In the genomic region with DNA sequence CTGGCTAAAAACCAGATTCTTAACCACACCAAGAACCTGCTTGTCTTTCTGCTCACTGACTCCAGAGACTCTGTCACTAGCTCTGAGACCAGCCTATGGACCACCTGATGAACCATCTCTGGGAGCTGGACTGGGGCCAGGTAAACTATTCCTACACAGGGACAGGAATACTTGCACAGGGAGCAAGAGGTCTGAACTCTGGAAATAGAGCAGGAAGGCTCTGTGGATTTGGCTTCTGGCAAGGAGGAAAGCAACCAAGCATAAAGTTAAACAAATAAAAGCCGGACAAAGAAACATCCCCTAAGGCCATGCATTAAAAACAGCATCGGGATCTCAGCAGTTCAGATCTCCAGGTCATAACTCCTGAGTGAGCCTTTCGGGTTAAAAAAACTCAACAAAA, we compare ENCODE assay signal across 27 cellular contexts. TPM values are rescaled to one million over a fixed set of nuclear protein-coding genes. Genes with fewer than 3 reads are reported as not detected.
DNase-seq lines count a peak whose midpoint lies in the region; ATAC-seq, FAIRE-seq and TF ChIP-seq lines count a peak whose summit lies in the region.
"Had no signal": no experiment of that assay in that cellular context is flagged by ENCODE, and none has a peak within 500 bp of the region (broad histone marks: within the 10 kb centered on the region; RNA-seq: fewer than 3 reads in every experiment).

No MANE protein-coding gene starts in this region.

- H3K27ac ChIP-seq in IMR-90 (ENCODE audit: insufficient read depth, low read length) (no peak overlapping the region), Panc1 (ENCODE audit: low read length) (peak overlapping the region; percentile 75), endothelial cell of umbilical vein (ENCODE audit: insufficient read depth, low read depth, low read length) (no peak overlapping the region)
- H3K27ac ChIP-seq: SJSA1, skin epidermis had no signal

- peaks cover 24% of the 10 kb centered on the region for H3K4me1 ChIP-seq in IMR-90 (ENCODE audit: control insufficient read depth, insufficient read depth, low read length)
- H3K4me1 ChIP-seq in Panc1 (ENCODE audit: control insufficient read depth, insufficient read depth, low read length) = peaks cover 42% of the 10 kb centered on the region
- peaks cover 4% of the 10 kb centered on the region for H3K4me1 ChIP-seq in endothelial cell of umbilical vein (ENCODE audit: control insufficient read depth, extremely low read depth, insufficient read depth, low read length)

- TF ChIP-seq CTCF in IMR-90 (conservative IDR thresholded peaks at IDR 0.05; ENCODE audit: low read depth, low read length) (no peak), Panc1 (IDR thresholded peaks at IDR 0.05) (no peak), endothelial cell of umbilical vein (IDR thresholded peaks at IDR 0.05; ENCODE audit: extremely low read depth in 1 of 2, insufficient read depth in 1 of 2, low read depth in 1 of 2, low read length in 2 of 2) (no peak)

- H3K4me2 ChIP-seq in IMR-90 (ENCODE audit: low read depth, low read length) (no peak overlapping the region), endothelial cell of umbilical vein (ENCODE audit: insufficient read depth, low read length) (no peak overlapping the region)

- peak overlapping the region in 1 of 2 experiments; percentile 43; a peak in 1 of 4 replicates for H4K8ac ChIP-seq in IMR-90 (ENCODE audit: low read depth in 2 of 2, low read length in 2 of 2)

- no peak overlapping the region for H3K9ac ChIP-seq in IMR-90 (ENCODE audit: low read depth, low read length)
- H3K9ac ChIP-seq in endothelial cell of umbilical vein (replicated peaks; ENCODE audit: extremely low read depth, insufficient read depth, low read length) = no peak overlapping the region

- H3K79me2 ChIP-seq in endothelial cell of umbilical vein (ENCODE audit: control insufficient read depth, insufficient read depth, low read length) = peaks cover under 1% of the 10 kb centered on the region

- 0 out of 2 replicates have a peak overlapping the region, but pooled peaks have one; percentile 16 for H3K23ac ChIP-seq in IMR-90 (ENCODE audit: low read depth, low read length)

- no TSS peak for BruUV-seq in IMR-90 (replicated peaks; lab: Mats Ljungman, UMichigan)
- no TSS peak for BruUV-seq in Panc1 (replicated peaks; lab: Mats Ljungman, UMichigan)
- no TSS peak for BruUV-seq in endothelial cell of umbilical vein (replicated peaks; lab: Mats Ljungman, UMichigan)

- CTCF ChIA-PET in IMR-90 (lab: Yijun Ruan, JAX) = interaction anchor here (0.5 kb wide), 1 partner anchor 8 kb away, joined by 4 read pairs; no protein-coding TSS in a partner anchor
- CTCF ChIA-PET in Panc1 (lab: Charles Lee) = no interaction called here
- CTCF ChIA-PET in endothelial cell of umbilical vein (lab: Charles Lee) = interaction anchor here (2.0 kb wide), 1 partner anchor 31 kb away, joined by 4 read pairs; no protein-coding TSS in a partner anchor

- peak overlapping the region; percentile 9; the same call in 1 of the 2 replicates for H4K91ac ChIP-seq in IMR-90 (ENCODE audit: insufficient read depth, low read depth, low read length)

- H3K9me3 ChIP-seq in IMR-90 (ENCODE audit: control insufficient read depth, insufficient read depth, low read length) (no peaks in the 10 kb centered on the region), Panc1 (ENCODE audit: control insufficient read depth, insufficient read depth, low read depth, low read length) (no peaks in the 10 kb centered on the region), endothelial cell of umbilical vein (replicated peaks; ENCODE audit: control insufficient read depth, insufficient read depth, low read length) (no peaks in the 10 kb centered on the region)
- H3K9me3 ChIP-seq: HAP-1, SJSA1, tibial artery had no signal

- H3K36me3 ChIP-seq in IMR-90 (ENCODE audit: control insufficient read depth, insufficient read depth, low read length) (no peaks in the 10 kb centered on the region), Panc1 (ENCODE audit: control insufficient read depth, insufficient read depth, low read length) (no peaks in the 10 kb centered on the region), endothelial cell of umbilical vein (ENCODE audit: control insufficient read depth in 2 of 2, extremely low read depth in 1 of 2, insufficient read depth in 2 of 2, low read length in 2 of 2) (no peaks in the 10 kb centered on the region)
- H3K36me3 ChIP-seq: HAP-1, SJSA1, tibial artery had no signal

- H3K27me3 ChIP-seq in IMR-90 (ENCODE audit: control insufficient read depth, insufficient read depth, low read length) = no peaks in the 10 kb centered on the region
- H3K27me3 ChIP-seq in Panc1 (ENCODE audit: control insufficient read depth, insufficient read depth, low read length) = no peaks in the 10 kb centered on the region
- H3K27me3 ChIP-seq in endothelial cell of umbilical vein (ENCODE audit: control insufficient read depth in 2 of 2, insufficient read depth in 2 of 2, low read length in 2 of 2) = no peaks in the 10 kb centered on the region
- H3K27me3 ChIP-seq: dorsolateral prefrontal cortex, SJSA1, tibial artery had no signal

- intact Hi-C loops in IMR-90 (cut with micrococcal nuclease) (no loop called here), Panc1 (cut with micrococcal nuclease; ENCODE audit: unreplicated experiment) (no loop called here), endothelial cell of umbilical vein (cut with micrococcal nuclease) (no loop called here)

- no peak for FAIRE-seq in endothelial cell of umbilical vein (lab: Jason Lieb, UNC)
- FAIRE-seq: frontal cortex, kidney had no signal

- H3K4me3 ChIP-seq in IMR-90 (ENCODE audit: insufficient read depth, low read depth, low read length) = no peak overlapping the region
- no peak overlapping the region for H3K4me3 ChIP-seq in Panc1 (ENCODE audit: low read depth in 2 of 2, low read length in 2 of 2)
- no peak overlapping the region for H3K4me3 ChIP-seq in endothelial cell of umbilical vein (replicated peaks in 1 of 3; ENCODE audit: insufficient read depth in 1 of 3, low read depth in 1 of 3, low read length in 3 of 3)
- H3K4me3 ChIP-seq: dorsolateral prefrontal cortex, HAP-1, SJSA1, skin epidermis, tibial artery had no signal

- no peak overlapping the region; the same call in 2 of the 3 replicates for H2BK15ac ChIP-seq in IMR-90 (ENCODE audit: low read depth, low read length)

- H4K20me1 ChIP-seq in IMR-90 (ENCODE audit: insufficient read depth, low read length) = no peaks in the 10 kb centered on the region
- H4K20me1 ChIP-seq in endothelial cell of umbilical vein (replicated peaks; ENCODE audit: control insufficient read depth, extremely low read depth, insufficient read depth, low read length) = no peaks in the 10 kb centered on the region

- peaks cover 17% of the 10 kb centered on the region for H3K9me1 ChIP-seq in IMR-90 (ENCODE audit: insufficient read depth, low read length)
- no peaks in the 10 kb centered on the region for H3K9me1 ChIP-seq in endothelial cell of umbilical vein (replicated peaks; ENCODE audit: control insufficient read depth, extremely low read depth, insufficient read depth, low read length)

- H2AK5ac ChIP-seq in IMR-90 (ENCODE audit: low read depth, low read length) = 0 out of 2 replicates have a peak overlapping the region, but pooled peaks have one; percentile 35

- no peak overlapping the region for H2BK5ac ChIP-seq in IMR-90 (ENCODE audit: low read depth, low read length, poor library complexity, severe bottlenecking)

- no peak overlapping the region for H2AK9ac ChIP-seq in IMR-90 (replicated peaks; ENCODE audit: low read depth, low read length, poor library complexity)

- H3K4ac ChIP-seq in IMR-90 (ENCODE audit: low read depth, low read length) = peak overlapping the region; percentile 1; the same call in 1 of the 2 replicates

- no peak for TF ChIP-seq RAD21 in IMR-90 (IDR thresholded peaks at IDR 0.05; ENCODE audit: low read length)

- DNase-seq in IMR-90 (no peak), Panc1 (ENCODE audit: low read depth, low spot score) (no peak), endothelial cell of umbilical vein (ENCODE audit: low read depth, low spot score) (peak; percentile 57), renal cortical epithelial cell (ENCODE audit: low read depth) (peak; percentile 92), T1000 (lab: John Stamatoyannopoulos, UW) (no peak)
- DNase-seq: activated B cell treated with CpG ODN at 0.5 μM for 24 hours; activated CD4-positive, alpha-beta memory T cell treated with anti-CD3 and anti-CD28 coated beads for 36 hours; activated gamma-delta T cell; COR-L47; dorsolateral prefrontal cortex; EL; erythroblast; kidney; naive B cell; NCI-H1105 treated with DMSO at 0.1 percent for 48 hours; NCI-H2171; NCI-H748 treated with DMSO at 0.1 percent for 48 hours; stimulated activated CD4-positive, alpha-beta T cell treated with anti-CD3 and anti-CD28 coated beads, Interleukin-2, amount 100 ng/mL, for 24 hours; stimulated activated naive CD4-positive, alpha-beta T cell treated with Interleukin-2 at 50 U/mL for 16 hours; T-helper 17 cell had no signal

- H4K5ac ChIP-seq in IMR-90 (ENCODE audit: low read depth, low read length) = no peak overlapping the region

- H3K79me1 ChIP-seq in IMR-90 (ENCODE audit: low read depth in 1 of 2, low read length in 2 of 2) = peaks cover 8 to 34% of the 10 kb centered on the region in 2 experiments; a peak in 3 of 4 replicates

- dilution Hi-C loops in IMR-90 (cut with HindIII; ENCODE audit: low sequenced_read_pairs, unreplicated experiment) = no loop called here
- dilution Hi-C loops in endothelial cell of umbilical vein (cut with MboI; ENCODE audit: extremely low pct_ligation_motif_present, low sequenced_read_pairs) = no loop called here

- no peak overlapping the region for H3K18ac ChIP-seq in IMR-90 (ENCODE audit: low read depth, low read length)

- no CpG with 5 or more reads among the region's 3 CpGs for WGBS in IMR-90 (ENCODE audit: extremely low coverage in 2 of 2, insufficient read length in 1 of 2), 2 experiments

- peak overlapping the region; percentile 35 for H2BK120ac ChIP-seq in IMR-90 (ENCODE audit: low read depth, low read length)

- no peak overlapping the region for H3K56ac ChIP-seq in IMR-90 (ENCODE audit: extremely low read depth, insufficient read depth, low read length)

- ATAC-seq in IMR-90 (ENCODE audit: low read depth) (no peak), Panc1 (peak; percentile 78), HG03442 (IDR thresholded peaks at IDR 0.05; ENCODE audit: unreplicated experiment) (no peak), HG03108 (IDR thresholded peaks at IDR 0.05; ENCODE audit: unreplicated experiment) (no peak)
- ATAC-seq: T-helper 17 cell had no signal

- TF ChIP-seq POLR2A in IMR-90 (IDR thresholded peaks at IDR 0.05; ENCODE audit: low read depth, low read length) = no peak
- TF ChIP-seq POLR2A in endothelial cell of umbilical vein (IDR thresholded peaks at IDR 0.05; ENCODE audit: low read depth, low read length) = no peak

- POLR2A ChIA-PET in IMR-90 (lab: Charles Lee; ENCODE audit: unreplicated experiment) (no interaction called here), Panc1 (lab: Charles Lee) (no interaction called here), endothelial cell of umbilical vein (lab: Charles Lee) (no interaction called here)

- H3K14ac ChIP-seq in IMR-90 (replicated peaks; ENCODE audit: low read depth, low read length) = peak overlapping the region; percentile 46; the same call in 1 of the 2 replicates

- in situ Hi-C loops in IMR-90 (cut with MboI; ENCODE audit: low sequenced_read_pairs) = no loop called here
- in situ Hi-C loops in Panc1 (cut with HindIII; ENCODE audit: low pct_unique_long_range_greater_than_20kb, low sequenced_read_pairs) = no loop called here

- H2BK20ac ChIP-seq in IMR-90 (ENCODE audit: low read depth, low read length) = peak overlapping the region; percentile 57; the same call in 1 of the 2 replicates

- H2AFZ ChIP-seq in IMR-90 (replicated peaks; ENCODE audit: low read length, poor library complexity) (no peak overlapping the region), endothelial cell of umbilical vein (ENCODE audit: low read depth, low read length) (no peak overlapping the region)

RNA-seq across cellular contexts. Expression of a gene that starts 5.6 kb away (rescaled TPM):
- 1,186 and 1,450 TPM in 2 replicates for total RNA-seq in IMR-90 (2012; rRNA removed)
- polyA plus RNA-seq in IMR-90 (2012; rRNA removed) = 4,692 and 5,281 TPM in 2 replicates
- polyA plus RNA-seq in IMR-90 (2012; cell fraction: cytosol; rRNA removed) = 1,755 and 1,772 TPM in 2 replicates
- polyA plus RNA-seq in IMR-90 (2012; cell fraction: nucleus; rRNA removed; ENCODE audit: low replicate concordance) = 949 and 1,641 TPM in 2 replicates
- 228 TPM for total RNA-seq in Panc1 (2021; ENCODE audit: unreplicated experiment)
- polyA plus RNA-seq in Panc1 (2012; ENCODE audit: insufficient read length) = 986 TPM
- 3,114 and 3,174 TPM in 2 replicates for total RNA-seq in endothelial cell of umbilical vein
- polyA plus RNA-seq in endothelial cell of umbilical vein = 2,962 and 4,504 TPM in 2 replicates
- polyA plus RNA-seq in endothelial cell of umbilical vein (2011; cell fraction: cytosol; rRNA removed) = 4,210 and 4,435 TPM in 2 replicates
- 2,027 and 2,207 TPM in 2 replicates for polyA plus RNA-seq in endothelial cell of umbilical vein (2011; cell fraction: nucleus; rRNA removed)
- 2,846 and 4,039 TPM in 2 replicates for polyA plus RNA-seq in endothelial cell of umbilical vein (2012)
- polyA minus RNA-seq in endothelial cell of umbilical vein = 3,279 and 4,325 TPM in 2 replicates
- not detected for polyA minus RNA-seq in endothelial cell of umbilical vein (2011; cell fraction: cytosol; rRNA and poly(A)+ RNA removed)
- polyA minus RNA-seq in endothelial cell of umbilical vein (2011; cell fraction: nucleus; rRNA and poly(A)+ RNA removed) = 606 and 627 TPM in 2 replicates
- 103 and 242 TPM in 2 replicates for total RNA-seq in renal cortical epithelial cell
- total RNA-seq: activated B cell treated with CpG ODN at 0.5 μM for 24 hours; activated CD4-positive, alpha-beta memory T cell treated with anti-CD3 and anti-CD28 coated beads for 36 hours had no signal

Comparison
In these comparisons a context has a peak if more than half of its experiments do, and no peak if none do; other contexts are left out.
1. DNase-seq: peak in endothelial cell of umbilical vein (single experiment) and renal cortical epithelial cell (single experiment); none in IMR-90 (single experiment), Panc1 (single experiment) and T1000 (single experiment).